Comparison of ENCODE assay signal across 20 cellular contexts in genomic region chr4:24881508-24882071, GRCh38. TPM values are rescaled to one million over a fixed set of nuclear protein-coding genes. Genes with fewer than 3 reads are reported as not detected.
"Had no signal": no experiment of that assay in that cellular context is flagged by ENCODE, and none has a peak within 500 bp of the region (broad histone marks: within the 10 kb centered on the region; RNA-seq: fewer than 3 reads in every experiment).

No MANE protein-coding gene starts in this region.

- H3K9me3 Mint-ChIP-seq: activated CD4-positive, alpha-beta T cell treated with anti-CD3 and anti-CD28 coated beads, Interleukin-2, amount 10 ng/mL, durations not matched to agents 7 days and 5 days; activated naive CD4-positive, alpha-beta T cell treated with anti-CD3 and anti-CD28 coated beads for 36 hours; activated naive CD8-positive, alpha-beta T cell treated with anti-CD3 and anti-CD28 coated beads, Interleukin-2, amount 50 U/mL, for 24 hours; activated T-cell treated with anti-CD3 and anti-CD28 coated beads, Interleukin-2, amount 50 U/mL, for 4 hours; neural progenitor cell had no signal

- H3K27me3 Mint-ChIP-seq: activated naive CD8-positive, alpha-beta T cell treated with anti-CD3 and anti-CD28 coated beads, Interleukin-2, amount 50 U/mL, for 24 hours; progenitor cell of endocrine pancreas had no signal

- H3K27ac ChIP-seq: brain microvascular endothelial cell, coronary artery, gastroesophageal sphincter, heart left ventricle, neural progenitor cell, upper lobe of right lung had no signal

- H3K4me3 Mint-ChIP-seq: activated CD4-positive, alpha-beta T cell treated with anti-CD3 and anti-CD28 coated beads, Interleukin-2, amount 10 ng/mL, durations not matched to agents 7 days and 5 days; activated naive CD4-positive, alpha-beta T cell treated with anti-CD3 and anti-CD28 coated beads for 36 hours; activated naive CD8-positive, alpha-beta T cell treated with anti-CD3 and anti-CD28 coated beads, Interleukin-2, amount 50 U/mL, for 24 hours; activated T-cell treated with anti-CD3 and anti-CD28 coated beads, Interleukin-2, amount 50 U/mL, for 4 hours; naive thymus-derived CD4-positive, alpha-beta T cell; neural progenitor cell had no signal

- H3K9ac ChIP-seq: neural progenitor cell had no signal

- H3K27me3 ChIP-seq: brain microvascular endothelial cell, gastroesophageal sphincter, heart left ventricle, neural progenitor cell, upper lobe of right lung had no signal

- H3K27ac Mint-ChIP-seq: activated CD4-positive, alpha-beta T cell treated with anti-CD3 and anti-CD28 coated beads, Interleukin-2, amount 10 ng/mL, durations not matched to agents 7 days and 5 days; activated naive CD4-positive, alpha-beta T cell treated with anti-CD3 and anti-CD28 coated beads for 36 hours; activated naive CD8-positive, alpha-beta T cell treated with anti-CD3 and anti-CD28 coated beads, Interleukin-2, amount 50 U/mL, for 24 hours; naive thymus-derived CD4-positive, alpha-beta T cell; neural progenitor cell; progenitor cell of endocrine pancreas had no signal

- H3K4me2 ChIP-seq: neural progenitor cell had no signal

- H3K36me3 ChIP-seq: brain microvascular endothelial cell, gastroesophageal sphincter, neural progenitor cell, upper lobe of right lung had no signal

- H2AFZ ChIP-seq: neural progenitor cell had no signal

- H3K4me1 Mint-ChIP-seq: activated CD4-positive, alpha-beta T cell treated with anti-CD3 and anti-CD28 coated beads, Interleukin-2, amount 10 ng/mL, durations not matched to agents 7 days and 5 days; activated naive CD8-positive, alpha-beta T cell treated with anti-CD3 and anti-CD28 coated beads, Interleukin-2, amount 50 U/mL, for 24 hours; naive thymus-derived CD4-positive, alpha-beta T cell had no signal

- H3K9me3 ChIP-seq: gastroesophageal sphincter, heart left ventricle, upper lobe of right lung had no signal

- H3K4me1 ChIP-seq: upper lobe of right lung had no signal

- DNase-seq: activated CD4-positive, alpha-beta T cell treated with anti-CD3 and anti-CD28 coated beads, Interleukin-2, amount 10 ng/mL, durations not matched to agents 7 days and 5 days; activated CD8-positive, alpha-beta memory T cell treated with anti-CD3 and anti-CD28 coated beads, Interleukin-2, amount 50 U/mL, for 4 hours; activated naive CD4-positive, alpha-beta T cell treated with anti-CD3 and anti-CD28 coated beads for 36 hours; activated naive CD8-positive, alpha-beta T cell treated with anti-CD3 and anti-CD28 coated beads, Interleukin-2, amount 50 U/mL, for 24 hours; activated T-cell treated with anti-CD3 and anti-CD28 coated beads, Interleukin-2, amount 50 U/mL, for 4 hours; brain microvascular endothelial cell; erythroblast; heart left ventricle; mesenchymal stem cell; naive thymus-derived CD4-positive, alpha-beta T cell; stimulated activated CD4-positive, alpha-beta T cell treated with anti-CD3 and anti-CD28 coated beads, Interleukin-12 subunit alpha, Interleukin-12 subunit beta, amount 100 ng/mL, for 4 hours; stimulated activated CD4-positive, alpha-beta T cell treated with anti-CD3 and anti-CD28 coated beads, Interleukin-1b, Interleukin-23, amount 100 ng/mL, for 48 hours; stimulated activated CD8-positive, alpha-beta memory T cell treated with anti-CD3 and anti-CD28 coated beads, Interleukin-4, amount 100 ng/mL, for 48 hours; stimulated activated naive CD4-positive, alpha-beta T cell; T-helper 9 cell; upper lobe of right lung had no signal

- H3K36me3 Mint-ChIP-seq: naive thymus-derived CD4-positive, alpha-beta T cell had no signal

- H3K4me3 ChIP-seq: coronary artery, gastroesophageal sphincter, heart left ventricle, neural progenitor cell, upper lobe of right lung had no signal

RNA-seq across cellular contexts. Expression of gene CCDC149, which starts 31.3 kb away (rescaled TPM):
- total RNA-seq: activated CD4-positive, alpha-beta T cell treated with anti-CD3 and anti-CD28 coated beads, Interleukin-2, amount 10 ng/mL, durations not matched to agents 7 days and 5 days; activated naive CD4-positive, alpha-beta T cell treated with anti-CD3 and anti-CD28 coated beads for 36 hours; activated T-cell treated with anti-CD3 and anti-CD28 coated beads, Interleukin-2, amount 50 U/mL, for 4 hours had no signal
- polyA plus RNA-seq: naive thymus-derived CD4-positive, alpha-beta T cell had no signal
